Comparison of ENCODE assay signal across 8 cellular contexts in genomic region chr16:50281391-50282009, GRCh38. TPM values are rescaled to one million over a fixed set of nuclear protein-coding genes. Genes with fewer than 3 reads are reported as not detected.
A peak's percentile ranks its signal among the peaks of the same experiment; 100 is the strongest.
DNase-seq lines count a peak whose midpoint lies in the region; ATAC-seq and TF ChIP-seq lines count a peak whose summit lies in the region.

No MANE protein-coding gene starts in this region.

- no peaks in the 10 kb centered on the region for H3K9me3 ChIP-seq in mucosa of rectum (ENCODE audit: control insufficient read depth in 2 of 2, low read length in 2 of 2)

- no peaks in the 10 kb centered on the region for H3K36me3 ChIP-seq in mucosa of rectum (ENCODE audit: control insufficient read depth in 2 of 2, insufficient read depth in 2 of 2, low read length in 2 of 2)

- H3K4me3 Mint-ChIP-seq in CD14-positive monocyte = peak overlapping the region; percentile 74 to 90
- peak overlapping the region; percentile 29 for H3K4me3 Mint-ChIP-seq in activated CD8-positive, alpha-beta T cell treated with anti-CD3 and anti-CD28 coated beads for 36 hours

- H3K27ac ChIP-seq in mucosa of rectum (ENCODE audit: low read depth in 2 of 2, low read length in 2 of 2) = peak overlapping the region; percentile 8 to 45

- no peak for TF ChIP-seq CTCF in CD14-positive monocyte (IDR thresholded peaks at IDR 0.05)
- TF ChIP-seq CTCF in activated CD8-positive, alpha-beta T cell treated with anti-CD3 and anti-CD28 coated beads for 36 hours (IDR thresholded peaks at IDR 0.05) = no peak
- no peak for TF ChIP-seq CTCF in omental fat pad (IDR thresholded peaks at IDR 0.05)

- peaks cover 32 to 33% of the 10 kb centered on the region in 2 donors for H3K4me1 ChIP-seq in mucosa of rectum (ENCODE audit: control insufficient read depth in 2 of 2, insufficient read depth in 2 of 2, low read length in 2 of 2)

- peak overlapping the region; percentile 93 to 100 (median 98) for H3K27ac Mint-ChIP-seq in CD14-positive monocyte
- peak overlapping the region; percentile 70 for H3K27ac Mint-ChIP-seq in activated CD8-positive, alpha-beta T cell treated with anti-CD3 and anti-CD28 coated beads for 36 hours

- peak; percentile 3 for ATAC-seq in GM18907 (IDR thresholded peaks at IDR 0.05; ENCODE audit: unreplicated experiment)
- no peak for ATAC-seq in activated CD8-positive, alpha-beta T cell treated with anti-CD3 and anti-CD28 coated beads for 36 hours
- no peak for ATAC-seq in omental fat pad (ENCODE audit: low FRiP score)
- no peak for ATAC-seq in HG03175 (IDR thresholded peaks at IDR 0.05; ENCODE audit: unreplicated experiment)

- H3K27me3 Mint-ChIP-seq in CD14-positive monocyte (ENCODE audit: low read depth in 3 of 3) = no peaks in the 10 kb centered on the region
- H3K27me3 Mint-ChIP-seq in activated CD8-positive, alpha-beta T cell treated with anti-CD3 and anti-CD28 coated beads for 36 hours = no peaks in the 10 kb centered on the region

- POLR2A ChIA-PET in activated CD8-positive, alpha-beta T cell treated with anti-CD3 and anti-CD28 coated beads for 36 hours (lab: Charles Lee) = interaction anchor here (0.9 to 19.3 kb wide), 4 partner anchors 14 to 70 kb away, joined by 3 to 215 read pairs (median 4); partner anchors contain the start of gene ADCY7

- peak; percentile 49 for DNase-seq in CD14-positive monocyte (ENCODE audit: low spot score)
- DNase-seq in activated CD8-positive, alpha-beta T cell treated with anti-CD3 and anti-CD28 coated beads for 36 hours = no peak
- no peak for DNase-seq in omental fat pad (ENCODE audit: low spot score)
- no peak for DNase-seq in EL
- no peak for DNase-seq in activated CD8-positive, alpha-beta memory T cell treated with anti-CD3 and anti-CD28 coated beads, Interleukin-2, amount 50 U/mL, for 48 hours

- CTCF ChIA-PET in activated CD8-positive, alpha-beta T cell treated with anti-CD3 and anti-CD28 coated beads for 36 hours (lab: Charles Lee) = interaction anchor here (1.2 to 4.3 kb wide), 6 partner anchors 13 to 76 kb away, joined by 3 to 18 read pairs (median 4); no protein-coding TSS in a partner anchor

- H3K9ac ChIP-seq in mucosa of rectum (ENCODE audit: low read depth in 1 of 2, low read length in 2 of 2) = peak overlapping the region in 1 of 2 donors; percentile 0

- H3K9me3 Mint-ChIP-seq in CD14-positive monocyte = peaks cover 0 to 4% (median 0%) of the 10 kb centered on the region in 7 donors
- H3K9me3 Mint-ChIP-seq in activated CD8-positive, alpha-beta T cell treated with anti-CD3 and anti-CD28 coated beads for 36 hours = peaks cover 11% of the 10 kb centered on the region

- peak overlapping the region in 1 of 2 donors; percentile 26 for H3K4me3 ChIP-seq in mucosa of rectum (ENCODE audit: low read length in 2 of 2)

- no peaks in the 10 kb centered on the region for H3K27me3 ChIP-seq in mucosa of rectum (ENCODE audit: control insufficient read depth in 2 of 2, insufficient read depth in 2 of 2, low read length in 2 of 2)

- intact Hi-C loops in CD14-positive monocyte (cut with micrococcal nuclease) = loop anchor here (1.0 to 5.0 kb wide), 4 partner anchors 10 to 35 kb away; no protein-coding TSS in a partner anchor
- intact Hi-C loops in activated CD8-positive, alpha-beta T cell treated with anti-CD3 and anti-CD28 coated beads for 36 hours (cut with micrococcal nuclease) = loop anchor here (10.0 kb wide), 1 partner anchor 67 kb away; no protein-coding TSS in a partner anchor

- H3K4me1 Mint-ChIP-seq in CD14-positive monocyte = peaks cover 91% of the 10 kb centered on the region
- peaks cover 90% of the 10 kb centered on the region for H3K4me1 Mint-ChIP-seq in activated CD8-positive, alpha-beta T cell treated with anti-CD3 and anti-CD28 coated beads for 36 hours (ENCODE audit: low read depth)

- H3K36me3 Mint-ChIP-seq in CD14-positive monocyte = peaks cover 15 to 63% of the 10 kb centered on the region in 2 donors
- peaks cover 43% of the 10 kb centered on the region for H3K36me3 Mint-ChIP-seq in activated CD8-positive, alpha-beta T cell treated with anti-CD3 and anti-CD28 coated beads for 36 hours (ENCODE audit: low read depth)

RNA-seq across cellular contexts. Expression of gene ADCY7, which starts 15.1 kb away (rescaled TPM):
- polyA plus RNA-seq in CD14-positive monocyte = 10 to 100 TPM; 53.1 to 91.5 TPM
- 10 to 100 TPM; 89.9 to 92.1 TPM for total RNA-seq in activated CD8-positive, alpha-beta T cell treated with anti-CD3 and anti-CD28 coated beads for 36 hours
- total RNA-seq in omental fat pad = 10 to 100 TPM; 14.0 to 38.9 (median 21.4) TPM
